ENCODE assay signal across 11 cellular contexts in genomic region chr2:174078275-174078674, GRCh38.
DNase-seq lines count a peak whose midpoint lies in the region; ATAC-seq, FAIRE-seq and TF ChIP-seq lines count a peak whose summit lies in the region.
"Had no signal": no experiment of that assay in that cellular context is flagged by ENCODE, and none has a peak within 500 bp of the region (broad histone marks: within the 10 kb centered on the region; RNA-seq: fewer than 3 reads in every experiment).

No MANE protein-coding gene starts in this region.

- peak; percentile 30; the same call in 1 of the 2 replicates for TF ChIP-seq RAD21 in GM12878 (IDR thresholded peaks at IDR 0.05; ENCODE audit: insufficient read depth, low read depth, low read length)

- TF ChIP-seq CTCF in BJ (IDR thresholded peaks at IDR 0.05; ENCODE audit: insufficient read depth, low read depth, low read length) (peak; percentile 54), HFF-Myc (IDR thresholded peaks at IDR 0.05; ENCODE audit: low read depth, low read length, missing control alignments) (peak; percentile 18), GM12878 (IDR thresholded peaks at IDR 0.05 in 2 of 3, conservative IDR thresholded peaks at IDR 0.05 in 1 of 3; ENCODE audit: control insufficient read depth in 2 of 3, extremely low read depth in 1 of 3, insufficient read depth in 1 of 3, low read depth in 3 of 3, low read length in 3 of 3) (peak in 2 of 3 experiments; percentile 33 to 40; a peak in 4 of 6 replicates)

- intact Hi-C loops in GM12878 (cut with micrococcal nuclease; ENCODE audit: unreplicated experiment), result no loop called here

- H3K4me2 ChIP-seq in GM12878 (ENCODE audit: control insufficient read depth, insufficient read depth), result no peak overlapping the region

- H3K27ac ChIP-seq in GM12878 (ENCODE audit: control insufficient read depth, insufficient read depth), result no peak overlapping the region
- H3K27ac ChIP-seq: skin epidermis had no signal

- CTCF ChIA-PET in BJ (lab: Yijun Ruan, JAX), result interaction anchor here (1.0 to 1.6 kb wide), 5 partner anchors 11 to 263 kb away, joined by 3 to 5 read pairs (median 4); no protein-coding TSS in a partner anchor
- CTCF ChIA-PET in GM12878 (lab: Yijun Ruan, JAX), result interaction anchor here (0.6 to 1.5 kb wide), 9 partner anchors 9 to 678 kb away, joined by 3 to 5 read pairs (median 3); no protein-coding TSS in a partner anchor

- H3K4me3 ChIP-seq in BJ (ENCODE audit: low read depth, low read length), result no peak overlapping the region
- H3K4me3 ChIP-seq in HFF-Myc (replicated peaks; ENCODE audit: low read depth, low read length), result no peak overlapping the region
- no peak overlapping the region for H3K4me3 ChIP-seq in GM12878
- H3K4me3 ChIP-seq: skin epidermis had no signal

- no peaks in the 10 kb centered on the region for H3K79me2 ChIP-seq in GM12878 (ENCODE audit: control insufficient read depth, insufficient read depth, low read length)

- H3K9ac ChIP-seq in GM12878 (ENCODE audit: control insufficient read depth, insufficient read depth, low read length), result no peak overlapping the region

- no peaks in the 10 kb centered on the region for H3K4me1 ChIP-seq in GM12878 (ENCODE audit: control insufficient read depth, insufficient read depth, low read length)

- H2AFZ ChIP-seq in GM12878 (ENCODE audit: control insufficient read depth, low read depth, low read length), result no peak overlapping the region

- no peak for DNase-seq in BJ (ENCODE audit: low read depth)
- DNase-seq in HFF-Myc (ENCODE audit: extremely low read depth, low read depth), result no peak
- no peak for DNase-seq in GM12878 (ENCODE audit: low read depth, low spot score)
- DNase-seq in lung microvascular endothelial cell (ENCODE audit: low read depth in 2 of 2), result peak; percentile 4 to 18
- no peak for DNase-seq in KG1 (lab: John Stamatoyannopoulos, UW)
- DNase-seq: activated naive CD8-positive, alpha-beta T cell treated with anti-CD3 and anti-CD28 coated beads, Interleukin-2, amount 10 ng/mL, durations not matched to agents 7 days and 5 days; T-helper 9 cell had no signal

- H3K36me3 ChIP-seq in BJ (ENCODE audit: control insufficient read depth, insufficient read depth, low read length), result no peaks in the 10 kb centered on the region
- peaks cover 1 to 12% of the 10 kb centered on the region in 2 experiments for H3K36me3 ChIP-seq in GM12878 (ENCODE audit: control insufficient read depth in 2 of 2, insufficient read depth in 2 of 2, low read length in 1 of 2)

- BruUV-seq in GM12878 (replicated peaks; lab: Mats Ljungman, UMichigan), result no TSS peak

- no peaks in the 10 kb centered on the region for H3K9me3 ChIP-seq in GM12878 (replicated peaks; ENCODE audit: control insufficient read depth, insufficient read depth, low read length)

- SMC1A ChIA-PET in GM12878 (lab: Charles Lee; ENCODE audit: uncharacterized antibody, unreplicated experiment), result interaction anchor here (0.7 to 1.8 kb wide), 3 partner anchors 11 to 677 kb away, joined by 3 to 6 read pairs (median 3); no protein-coding TSS in a partner anchor

- RAD21 ChIA-PET in GM12878 (lab: Charles Lee; ENCODE audit: unreplicated experiment), result interaction anchor here (0.8 to 1.1 kb wide), 2 partner anchors 40 to 676 kb away, joined by 3 to 4 read pairs; no protein-coding TSS in a partner anchor

- in situ Hi-C loops in GM12878 (cut with MboI), result no loop called here

- ATAC-seq in GM12878 (no peak), GM18511 (IDR thresholded peaks at IDR 0.05; ENCODE audit: unreplicated experiment) (no peak), HG02642 (IDR thresholded peaks at IDR 0.05; ENCODE audit: poor library complexity, unreplicated experiment) (no peak), GM19455 (IDR thresholded peaks at IDR 0.05; ENCODE audit: unreplicated experiment) (no peak)

- TF ChIP-seq EP300 in GM12878 (IDR thresholded peaks at IDR 0.05; ENCODE audit: borderline replicate concordance in 1 of 2, control insufficient read depth in 1 of 2, low read depth in 2 of 2, low read length in 2 of 2), result no peak

- TF ChIP-seq POLR2A in GM12878 (IDR thresholded peaks at IDR 0.05; ENCODE audit: low read depth, low read length), result no peak

- H3K27me3 ChIP-seq in BJ (ENCODE audit: control insufficient read depth, insufficient read depth, low read length) (no peaks in the 10 kb centered on the region), GM12878 (replicated peaks in 1 of 2; ENCODE audit: control insufficient read depth in 2 of 2, insufficient read depth in 2 of 2, low read length in 1 of 2) (no peaks in the 10 kb centered on the region)

- POLR2A ChIA-PET in BJ (lab: Charles Lee), result no interaction called here
- POLR2A ChIA-PET in GM12878 (lab: Charles Lee), result interaction anchor here (0.6 kb wide), 1 partner anchor 50 kb away, joined by 3 read pairs; no protein-coding TSS in a partner anchor

- H4K20me1 ChIP-seq in GM12878 (ENCODE audit: control insufficient read depth, insufficient read depth), result no peaks in the 10 kb centered on the region

- FAIRE-seq in GM12878 (lab: Jason Lieb, UNC), result no peak

TF ChIP-seq in GM12878, 131 proteins besides CTCF, POLR2A, EP300 and RAD21:
- TF ChIP-seq FOXK2 (IDR thresholded peaks at IDR 0.05) (no peak), SMC3 (IDR thresholded peaks at IDR 0.05; ENCODE audit: borderline replicate concordance, low read length) (peak; percentile 31; the same call in 1 of the 2 replicates)

Comparison
In these comparisons a context has a peak if more than half of its experiments do, and no peak if none do; other contexts are left out.
1. DNase-seq: peak in lung microvascular endothelial cell (2 of 2); none in BJ (single experiment), HFF-Myc (single experiment), GM12878 (single experiment) and KG1 (single experiment).
2. Peak in every context shown above with its lines, with median percentiles within 50 percentile points of each other: CTCF ChIP-seq.